In genomic region chr1:236282719-236283118, GRCh38 we compare ENCODE assay signal across 8 cellular contexts. TPM values are rescaled to one million over a fixed set of nuclear protein-coding genes. Genes with fewer than 3 reads are reported as not detected.
A peak's percentile ranks its signal among the peaks of the same experiment; 100 is the strongest.
DNase-seq lines count a peak whose midpoint lies in the region; ATAC-seq and TF ChIP-seq lines count a peak whose summit lies in the region.

No MANE protein-coding gene starts in this region.

- intact Hi-C loops in right lobe of liver (cut with DNase I) (no loop called here), colonic mucosa (cut with DNase I) (no loop called here)

- H3K4me3 Mint-ChIP-seq in activated T-cell treated with anti-CD3 and anti-CD28 coated beads, Interleukin-2, amount 50 U/mL, for 4 hours: peak overlapping the region; percentile 93
- H3K4me3 Mint-ChIP-seq in activated T-helper 17 cell treated with anti-CD3 and anti-CD28 coated beads, Interleukin-2, amount 50 U/mL, for 72 hours: peak overlapping the region; percentile 81

- peak overlapping the region in 1 of 2 donors; percentile 63 for H3K9ac ChIP-seq in colonic mucosa (ENCODE audit: low read depth in 2 of 2, low read length in 2 of 2)

- H3K27me3 ChIP-seq in right lobe of liver (no peaks in the 10 kb centered on the region), thymus (ENCODE audit: control insufficient read depth, insufficient read depth) (no peaks in the 10 kb centered on the region), colonic mucosa (no peaks in the 10 kb centered on the region)

- TF ChIP-seq POLR2A in right lobe of liver (IDR thresholded peaks at IDR 0.05): no peak

- no peaks in the 10 kb centered on the region for H3K36me3 Mint-ChIP-seq in activated T-cell treated with anti-CD3 and anti-CD28 coated beads, Interleukin-2, amount 50 U/mL, for 4 hours (ENCODE audit: insufficient read depth)
- H3K36me3 Mint-ChIP-seq in activated T-helper 17 cell treated with anti-CD3 and anti-CD28 coated beads, Interleukin-2, amount 50 U/mL, for 72 hours (ENCODE audit: low read depth): no peaks in the 10 kb centered on the region

- H3K9me3 Mint-ChIP-seq in activated T-cell treated with anti-CD3 and anti-CD28 coated beads, Interleukin-2, amount 50 U/mL, for 4 hours: no peaks in the 10 kb centered on the region
- no peaks in the 10 kb centered on the region for H3K9me3 Mint-ChIP-seq in activated T-helper 17 cell treated with anti-CD3 and anti-CD28 coated beads, Interleukin-2, amount 50 U/mL, for 72 hours

- peak overlapping the region; percentile 76 for H3K27ac Mint-ChIP-seq in activated T-helper 17 cell treated with anti-CD3 and anti-CD28 coated beads, Interleukin-2, amount 50 U/mL, for 72 hours

- TF ChIP-seq CTCF in right lobe of liver (IDR thresholded peaks at IDR 0.05) (no peak), colonic mucosa (IDR thresholded peaks at IDR 0.05) (no peak)

- peaks cover 44% of the 10 kb centered on the region for H3K4me1 Mint-ChIP-seq in activated T-cell treated with anti-CD3 and anti-CD28 coated beads, Interleukin-2, amount 50 U/mL, for 4 hours (ENCODE audit: low read depth)
- peaks cover 29% of the 10 kb centered on the region for H3K4me1 Mint-ChIP-seq in activated T-helper 17 cell treated with anti-CD3 and anti-CD28 coated beads, Interleukin-2, amount 50 U/mL, for 72 hours

- H3K27me3 Mint-ChIP-seq in activated T-cell treated with anti-CD3 and anti-CD28 coated beads, Interleukin-2, amount 50 U/mL, for 4 hours (ENCODE audit: low read depth): no peaks in the 10 kb centered on the region
- no peaks in the 10 kb centered on the region for H3K27me3 Mint-ChIP-seq in activated T-helper 17 cell treated with anti-CD3 and anti-CD28 coated beads, Interleukin-2, amount 50 U/mL, for 72 hours

- DNase-seq in activated T-cell treated with anti-CD3 and anti-CD28 coated beads, Interleukin-2, amount 50 U/mL, for 4 hours: no peak
- no peak for DNase-seq in activated T-cell treated with anti-CD3 and anti-CD28 coated beads, Interleukin-2, amount 50 U/mL, for 48 hours
- no peak for DNase-seq in right lobe of liver
- DNase-seq in COR-L47 (lab: John Stamatoyannopoulos, UW): no peak
- no peak for DNase-seq in G401 (ENCODE audit: low spot score)
- no peak for DNase-seq in colonic mucosa

- H3K36me3 ChIP-seq in right lobe of liver (no peaks in the 10 kb centered on the region), thymus (ENCODE audit: control insufficient read depth, insufficient read depth) (no peaks in the 10 kb centered on the region), colonic mucosa (no peaks in the 10 kb centered on the region)

- peak overlapping the region; percentile 86 to 96 (median 92) for H3K4me3 ChIP-seq in right lobe of liver
- H3K4me3 ChIP-seq in thymus (ENCODE audit: low read length): peak overlapping the region; percentile 89
- H3K4me3 ChIP-seq in colonic mucosa: no peak overlapping the region

- no peak overlapping the region for H3K27ac ChIP-seq in right lobe of liver
- H3K27ac ChIP-seq in thymus (ENCODE audit: low read depth): no peak overlapping the region
- H3K27ac ChIP-seq in colonic mucosa: no peak overlapping the region

- 71% methylated on average over 2 of the region's 2 CpGs for WGBS in right lobe of liver (ENCODE audit: insufficient coverage, low coverage, low lambda C conversion rate, missing lambda C conversion rate)
- 88% methylated on average over 2 of the region's 2 CpGs for WGBS in thymus

- in situ Hi-C loops in G401 (cut with HindIII; ENCODE audit: low sequenced_read_pairs): no loop called here

- ATAC-seq in activated T-cell treated with anti-CD3 and anti-CD28 coated beads, Interleukin-2, amount 50 U/mL, for 4 hours: no peak
- no peak for ATAC-seq in activated T-helper 17 cell treated with anti-CD3 and anti-CD28 coated beads, Interleukin-2, amount 50 U/mL, for 72 hours (replicated peaks)
- no peak for ATAC-seq in right lobe of liver

- peaks cover 0 to 13% (median 5%) of the 10 kb centered on the region in 4 donors for H3K4me1 ChIP-seq in right lobe of liver
- H3K4me1 ChIP-seq in thymus (ENCODE audit: control insufficient read depth, insufficient read depth, low read length): peaks cover 13% of the 10 kb centered on the region
- peaks cover 3% of the 10 kb centered on the region for H3K4me1 ChIP-seq in colonic mucosa

- H3K9me3 ChIP-seq in right lobe of liver (no peaks in the 10 kb centered on the region), thymus (ENCODE audit: control insufficient read depth) (no peaks in the 10 kb centered on the region), colonic mucosa (no peaks in the 10 kb centered on the region)

RNA-seq across cellular contexts. Expression of gene ERO1B, which starts 1.0 kb away (rescaled TPM):
- 1 to 10 TPM; 1.7 to 4.2 (median 2.9) TPM for total RNA-seq in activated T-cell treated with anti-CD3 and anti-CD28 coated beads, Interleukin-2, amount 50 U/mL, for 4 hours
- 1 to 10 TPM; 4.0 to 4.2 TPM for total RNA-seq in activated T-helper 17 cell treated with anti-CD3 and anti-CD28 coated beads, Interleukin-2, amount 50 U/mL, for 72 hours
- total RNA-seq in right lobe of liver (10 to 100 TPM in 5 of 6 experiments, 1 to 10 TPM in 1; 8.0 to 22.5 (median 17.1) TPM), colonic mucosa (1 to 10 TPM; 2.3 to 2.7 TPM)
- polyA plus RNA-seq in thymus: 14.2 TPM
- total RNA-seq in G401 (2014; rRNA removed; shearing (Covaris generic)): 6.3 and 13.3 TPM in 2 replicates
